ENCODE assay signal across 9 cellular contexts in genomic region chr11:67268684-67269268, GRCh38. TPM values are rescaled to one million over a fixed set of nuclear protein-coding genes. Genes with fewer than 3 reads are reported as not detected.
DNase-seq lines count a peak whose midpoint lies in the region; ATAC-seq, FAIRE-seq and TF ChIP-seq lines count a peak whose summit lies in the region.
"Had no signal": no experiment of that assay in that cellular context is flagged by ENCODE, and none has a peak within 500 bp of the region (broad histone marks: within the 10 kb centered on the region; RNA-seq: fewer than 3 reads in every experiment).

No MANE protein-coding gene starts in this region.

- no peak for ATAC-seq in activated T-cell treated with anti-CD3 and anti-CD28 coated beads, Interleukin-2, amount 50 U/mL, for 72 hours (replicated peaks in 1 of 2)
- no peak for ATAC-seq in left colon
- ATAC-seq in HG03045 (IDR thresholded peaks at IDR 0.05; ENCODE audit: unreplicated experiment) = no peak
- no peak for ATAC-seq in GM19023 (IDR thresholded peaks at IDR 0.05; ENCODE audit: unreplicated experiment)

- H3K4me3 ChIP-seq in HEK293 (ENCODE audit: low read depth, low read length) = no peak overlapping the region
- peak overlapping the region; percentile 81 to 100 (median 94) for H3K4me3 ChIP-seq in spleen

- H3K36me3 ChIP-seq in HEK293 (ENCODE audit: control insufficient read depth in 2 of 2, insufficient read depth in 1 of 2, low read length in 2 of 2) (peaks cover 0 to 51% of the 10 kb centered on the region in 2 experiments; a peak in 1 of 3 replicates), spleen (peaks cover 0 to 59% (median 9%) of the 10 kb centered on the region in 6 donors)

- 35 to 47% (median 40%) methylated on average over 11 to 16 of the region's 16 CpGs for WGBS in spleen, 5 donors

- H3K9me3 Mint-ChIP-seq in activated T-cell treated with anti-CD3 and anti-CD28 coated beads, Interleukin-2, amount 50 U/mL, for 72 hours = no peaks in the 10 kb centered on the region

- no peaks in the 10 kb centered on the region for H3K27me3 Mint-ChIP-seq in activated T-cell treated with anti-CD3 and anti-CD28 coated beads, Interleukin-2, amount 50 U/mL, for 72 hours (ENCODE audit: low read depth)

- CTCF ChIA-PET in HEK293 (lab: Yijun Ruan, JAX) = interaction anchor here (0.7 to 3.1 kb wide), 2 partner anchors 49 to 87 kb away, joined by 6 to 13 read pairs; no protein-coding TSS in a partner anchor

- H3K4me3 Mint-ChIP-seq in activated T-cell treated with anti-CD3 and anti-CD28 coated beads, Interleukin-2, amount 50 U/mL, for 72 hours = peak overlapping the region; percentile 97 to 98

- H3K4me1 ChIP-seq in HEK293 (ENCODE audit: control insufficient read depth, insufficient read depth, low read length) (no peaks in the 10 kb centered on the region), spleen (peaks cover 69 to 88% (median 74%) of the 10 kb centered on the region in 6 donors)

- no peaks in the 10 kb centered on the region for H3K27me3 ChIP-seq in spleen (replicated peaks in 1 of 7)

- no peak for TF ChIP-seq POLR2A in spleen (IDR thresholded peaks at IDR 0.05)
- no peak for TF ChIP-seq POLR2A in GM12892 (IDR thresholded peaks at IDR 0.05; ENCODE audit: low read depth, low read length)

- H3K9me3 ChIP-seq in HEK293 (ENCODE audit: control insufficient read depth, insufficient read depth, low read depth, low read length) (no peaks in the 10 kb centered on the region), spleen (no peaks in the 10 kb centered on the region)

- no peak for DNase-seq in activated T-cell treated with anti-CD3 and anti-CD28 coated beads, Interleukin-2, amount 50 U/mL, for 72 hours
- peak; percentile 22 to 26 for DNase-seq in left colon
- peak; percentile 82 for DNase-seq in spleen
- no peak for DNase-seq in GM12892 (ENCODE audit: insufficient read length)
- no peak for DNase-seq in activated CD4-positive, alpha-beta T cell treated with anti-CD3 and anti-CD28 coated beads for 48 hours
- DNase-seq: NCI-H1092 treated with DMSO at 0.1 percent for 48 hours had no signal

- intact Hi-C loops in left colon (cut with DNase I, micrococcal nuclease) = loop anchor here in 1 of 2 donors (5.0 kb wide), 1 partner anchor 49 kb away; no protein-coding TSS in a partner anchor
- intact Hi-C loops in spleen (cut with DNase I; ENCODE audit: low total_unique reads) = no loop called here

- H3K27ac ChIP-seq in HEK293 (ENCODE audit: extremely low read depth, low read depth, low read length) (no peak overlapping the region), spleen (peak overlapping the region; percentile 89 to 100 (median 97))

- peaks cover 79% of the 10 kb centered on the region for H3K4me1 Mint-ChIP-seq in activated T-cell treated with anti-CD3 and anti-CD28 coated beads, Interleukin-2, amount 50 U/mL, for 72 hours (ENCODE audit: low read depth)

- FAIRE-seq in GM12892 (lab: Jason Lieb, UNC) = no peak

- peaks cover 20 to 27% of the 10 kb centered on the region in 2 donors for H3K36me3 Mint-ChIP-seq in activated T-cell treated with anti-CD3 and anti-CD28 coated beads, Interleukin-2, amount 50 U/mL, for 72 hours (ENCODE audit: insufficient read depth in 2 of 2)

- peak overlapping the region; percentile 92 for H3K27ac Mint-ChIP-seq in activated T-cell treated with anti-CD3 and anti-CD28 coated beads, Interleukin-2, amount 50 U/mL, for 72 hours

- POLR2A ChIA-PET in HEK293 (lab: Yijun Ruan, JAX) = interaction anchor here (0.6 kb wide), 1 partner anchor 74 kb away, joined by 3 read pairs; no protein-coding TSS in a partner anchor

- TF ChIP-seq CTCF in HEK293 (tag by site-specific recombination; IDR thresholded peaks at IDR 0.05) (no peak), spleen (IDR thresholded peaks at IDR 0.05 in 8 of 11, conservative IDR thresholded peaks at IDR 0.05 in 3 of 11) (no peak)

TF ChIP-seq in HEK293, 187 proteins besides CTCF, POLR2A, EP300 and RAD21:
- TF ChIP-seq ZNF664 (tag by site-specific recombination; IDR thresholded peaks at IDR 0.05) (peak; percentile 88), SALL2 (tag by site-specific recombination; IDR thresholded peaks at IDR 0.05; ENCODE audit: borderline replicate concordance) (no peak), ZNF529 (tag by site-specific recombination; IDR thresholded peaks at IDR 0.05; ENCODE audit: insufficient replicate concordance) (no peak), ZBTB44 (tag by site-specific recombination; IDR thresholded peaks at IDR 0.05) (no peak)

RNA-seq across cellular contexts. Expression of gene GRK2, which starts 2.5 kb away (rescaled TPM):
- 100 to 1,000 TPM; 379 to 422 TPM for total RNA-seq in activated T-cell treated with anti-CD3 and anti-CD28 coated beads, Interleukin-2, amount 50 U/mL, for 72 hours
- total RNA-seq in left colon (100 to 1,000 TPM in 1 of 2 donors, 10 to 100 TPM in 1; 95.8 to 119 TPM), spleen (100 to 1,000 TPM; 168 to 301 (median 263) TPM)
- 100 to 1,000 TPM; 119 to 270 (median 192) TPM for polyA plus RNA-seq in spleen
- 131 TPM for polyA plus RNA-seq in GM12892 (2012; ENCODE audit: missing spikeins)

RNA-seq across cellular contexts. Expression of gene ANKRD13D, which starts 20.3 kb away (rescaled TPM):
- total RNA-seq in activated T-cell treated with anti-CD3 and anti-CD28 coated beads, Interleukin-2, amount 50 U/mL, for 72 hours = 10 to 100 TPM; 78.5 to 90.9 TPM
- total RNA-seq in left colon = 10 to 100 TPM; 26.9 to 29.6 TPM
- 100 to 1,000 TPM in 5 of 7 donors, 10 to 100 TPM in 2; 67.3 to 151 (median 124) TPM for total RNA-seq in spleen
- polyA plus RNA-seq in spleen = 100 to 1,000 TPM in 2 of 3 donors, 10 to 100 TPM in 1; 65.2 to 138 (median 129) TPM
- polyA plus RNA-seq in GM12892 (2012; ENCODE audit: missing spikeins) = 22.1 TPM

RNA-seq across cellular contexts. Expression of gene SSH3, which starts 34.6 kb away (rescaled TPM):
- total RNA-seq in activated T-cell treated with anti-CD3 and anti-CD28 coated beads, Interleukin-2, amount 50 U/mL, for 72 hours = 10 to 100 TPM; 13.3 to 20.3 TPM
- 10 to 100 TPM; 74.9 to 79.3 TPM for total RNA-seq in left colon
- total RNA-seq in spleen = 10 to 100 TPM; 14.6 to 31.8 (median 22.9) TPM
- 10 to 100 TPM in 1 of 3 donors, 1 to 10 TPM in 2; 4.3 to 11.1 (median 5.9) TPM for polyA plus RNA-seq in spleen
- polyA plus RNA-seq in GM12892 (2012; ENCODE audit: missing spikeins) = 0.30 TPM

Comparison
In these comparisons a context has a peak if more than half of its experiments do, and no peak if none do; other contexts are left out.
1. DNase-seq: peak in left colon (2 of 2) and spleen (single experiment); none in activated T-cell treated with anti-CD3 and anti-CD28 coated beads, Interleukin-2, amount 50 U/mL, for 72 hours (0 of 2), GM12892 (single experiment) and activated CD4-positive, alpha-beta T cell treated with anti-CD3 and anti-CD28 coated beads for 48 hours (single experiment).